Comparison of ENCODE assay signal across 11 cellular contexts in genomic region chr10:43264987-43265798, GRCh38. TPM values are rescaled to one million over a fixed set of nuclear protein-coding genes. Genes with fewer than 3 reads are reported as not detected.
DNase-seq lines count a peak whose midpoint lies in the region; ATAC-seq and TF ChIP-seq lines count a peak whose summit lies in the region.
"Had no signal": no experiment of that assay in that cellular context is flagged by ENCODE, and none has a peak within 500 bp of the region (broad histone marks: within the 10 kb centered on the region; RNA-seq: fewer than 3 reads in every experiment).

No MANE protein-coding gene starts in this region.

- no peaks in the 10 kb centered on the region for H3K36me3 ChIP-seq in adrenal gland (replicated peaks in 1 of 2)
- H3K36me3 ChIP-seq: left ventricle myocardium inferior, thyroid gland had no signal

- in situ Hi-C loops in G401 (cut with HindIII; ENCODE audit: low sequenced_read_pairs): no loop called here

- H3K9me3 ChIP-seq in adrenal gland (replicated peaks in 1 of 3): no peaks in the 10 kb centered on the region
- H3K9me3 ChIP-seq: left ventricle myocardium inferior, thyroid gland had no signal

- H3K27me3 Mint-ChIP-seq in naive B cell: peaks cover 31 to 76% (median 76%) of the 10 kb centered on the region in 3 donors

- H3K27me3 ChIP-seq in adrenal gland: peaks cover 20% of the 10 kb centered on the region
- H3K27me3 ChIP-seq: thyroid gland had no signal

- peak; percentile 58 for DNase-seq in Ammon's horn (ENCODE audit: low spot score)
- DNase-seq in G401 (ENCODE audit: low spot score): peak; percentile 86
- peak in 4 of 7 donors; percentile 10 to 42 (median 14) for DNase-seq in adrenal gland
- DNase-seq in naive B cell: no peak
- no peak for DNase-seq in mucosa of gallbladder (ENCODE audit: low spot score)
- no peak for DNase-seq in NCI-H187 treated with DMSO at 0.1 percent for 48 hours (lab: John Stamatoyannopoulos, UW)
- DNase-seq: left ventricle myocardium inferior; NK-92 treated with Interleukin-12 subunit alpha and Interleukin-12 subunit beta, amount 100 ng/mL, for 24 hours had no signal

- peaks cover 4 to 12% (median 10%) of the 10 kb centered on the region in 3 donors for H3K4me1 Mint-ChIP-seq in naive B cell

- no peak for TF ChIP-seq POLR2A in adrenal gland (IDR thresholded peaks at IDR 0.05)

- H3K27ac ChIP-seq in adrenal gland: no peak overlapping the region
- H3K27ac ChIP-seq: left ventricle myocardium inferior, thyroid gland had no signal

- no peaks in the 10 kb centered on the region for H3K36me3 Mint-ChIP-seq in naive B cell

- no peak for TF ChIP-seq CTCF in adrenal gland (IDR thresholded peaks at IDR 0.05)

- ATAC-seq in naive B cell (ENCODE audit: low read depth in 2 of 2) (no peak), HG02623 (IDR thresholded peaks at IDR 0.05; ENCODE audit: unreplicated experiment) (no peak), HG03469 (IDR thresholded peaks at IDR 0.05; ENCODE audit: unreplicated experiment) (no peak)

- H3K27ac Mint-ChIP-seq in naive B cell: peak overlapping the region in 1 of 6 donors; percentile 88

- H3K4me3 ChIP-seq in adrenal gland: no peak overlapping the region

- H3K9me3 Mint-ChIP-seq in naive B cell: peaks cover 0 to 3% (median 0%) of the 10 kb centered on the region in 7 donors

- intact Hi-C loops in adrenal gland (cut with DNase I): no loop called here

- H3K4me3 Mint-ChIP-seq in naive B cell: peak overlapping the region in 6 of 8 donors; percentile 42 to 81 (median 68)

- WGBS in adrenal gland, 4 donors: 31 to 46% (median 42%) methylated on average over 9 to 19 of the region's 19 CpGs

- no peaks in the 10 kb centered on the region for H3K4me1 ChIP-seq in adrenal gland (replicated peaks in 1 of 2)

RNA-seq across cellular contexts. Expression of gene RASGEF1A, which starts 1.7 kb away (rescaled TPM):
- 14.9 and 18.0 TPM in 2 replicates for total RNA-seq in G401 (2014; rRNA removed; shearing (Covaris generic))
- total RNA-seq in adrenal gland (1 to 10 TPM; 1.0 to 8.1 (median 2.4) TPM), mucosa of gallbladder (4.4 TPM)
- polyA plus RNA-seq in adrenal gland (10 to 100 TPM in 1 of 3 donors, 1 to 10 TPM in 1, under 1 TPM in 1; 0.98 to 11.3 (median 2.0) TPM), naive B cell (ENCODE audit: low read depth in 6 of 6) (under 1 TPM in 5 of 6 donors, not detected in 1; 0.21 to 0.73 (median 0.37) TPM)

Comparison
In these comparisons a context has a peak if more than half of its experiments do, and no peak if none do; other contexts are left out.
1. DNase-seq: peak in Ammon's horn (single experiment), G401 (single experiment) and adrenal gland (4 of 7); none in naive B cell (single experiment), mucosa of gallbladder (single experiment) and NCI-H187 treated with DMSO at 0.1 percent for 48 hours (single experiment).